Comparison of ENCODE assay signal across 13 cellular contexts in genomic region chr14:86799244-86799647, GRCh38.
DNase-seq lines count a peak whose midpoint lies in the region; ATAC-seq and TF ChIP-seq lines count a peak whose summit lies in the region.
"Had no signal": no experiment of that assay in that cellular context is flagged by ENCODE, and none has a peak within 500 bp of the region (broad histone marks: within the 10 kb centered on the region; RNA-seq: fewer than 3 reads in every experiment).

No MANE protein-coding gene starts in this region.

- H4K20me1 ChIP-seq in mammary epithelial cell (ENCODE audit: insufficient read depth, low read length), result no peaks in the 10 kb centered on the region

- BruUV-seq in mammary epithelial cell (replicated peaks; lab: Mats Ljungman, UMichigan), result no TSS peak
- no TSS peak for BruUV-seq in Caco-2 (replicated peaks; lab: Mats Ljungman, UMichigan)

- no peak overlapping the region for H2AFZ ChIP-seq in mammary epithelial cell (ENCODE audit: low read depth, low read length)

- H3K4me3 ChIP-seq in NB4 (ENCODE audit: low read depth, low read length) (no peak overlapping the region), mammary epithelial cell (replicated peaks in 1 of 3; ENCODE audit: insufficient read depth in 1 of 3, low read depth in 2 of 3, low read length in 3 of 3) (no peak overlapping the region), Caco-2 (ENCODE audit: low read depth, low read length) (no peak overlapping the region)
- H3K4me3 ChIP-seq: dorsolateral prefrontal cortex, upper lobe of left lung had no signal

- H3K9me3 ChIP-seq in mammary epithelial cell (replicated peaks; ENCODE audit: insufficient read depth, low read length), result no peaks in the 10 kb centered on the region
- no peaks in the 10 kb centered on the region for H3K9me3 ChIP-seq in Caco-2
- H3K9me3 ChIP-seq: upper lobe of left lung had no signal

- no peak for TF ChIP-seq POLR2A in NB4 (IDR thresholded peaks at IDR 0.05; ENCODE audit: extremely low read depth, insufficient read length)

- TF ChIP-seq CTCF in NB4 (IDR thresholded peaks at IDR 0.05; ENCODE audit: low read depth, low read length) (no peak), mammary epithelial cell (conservative IDR thresholded peaks at IDR 0.05 in 1 of 2, IDR thresholded peaks at IDR 0.05 in 1 of 2; ENCODE audit: extremely low read depth in 1 of 2, insufficient read depth in 1 of 2, low read depth in 1 of 2, low read length in 2 of 2) (peak; percentile 9 to 39), Caco-2 (IDR thresholded peaks at IDR 0.05; ENCODE audit: insufficient read depth in 1 of 2, low read depth in 1 of 2, low read length in 1 of 2, severe bottlenecking in 1 of 2, unreplicated experiment in 1 of 2) (no peak)

- H3K36me3 ChIP-seq in mammary epithelial cell (ENCODE audit: insufficient read depth, low read length), result no peaks in the 10 kb centered on the region
- no peaks in the 10 kb centered on the region for H3K36me3 ChIP-seq in Caco-2 (ENCODE audit: control insufficient read depth, insufficient read depth, low read length)
- H3K36me3 ChIP-seq: upper lobe of left lung had no signal

- in situ Hi-C loops in Caki2 (cut with HindIII; ENCODE audit: low pct_unique_long_range_greater_than_20kb, low sequenced_read_pairs) (no loop called here), mammary epithelial cell (cut with MboI; ENCODE audit: low sequenced_read_pairs in 2 of 2) (no loop called here)

- H3K4me2 ChIP-seq in mammary epithelial cell (ENCODE audit: insufficient read depth, low read depth, low read length), result peak overlapping the region; percentile 38

- no peaks in the 10 kb centered on the region for H3K27me3 ChIP-seq in mammary epithelial cell (ENCODE audit: insufficient read depth, low read length)
- H3K27me3 ChIP-seq in Caco-2 (replicated peaks; ENCODE audit: control insufficient read depth, insufficient read depth, low read length), result no peaks in the 10 kb centered on the region
- H3K27me3 ChIP-seq: upper lobe of left lung had no signal

- intact Hi-C loops in mammary epithelial cell (cut with micrococcal nuclease), result loop anchor here (2.0 to 10.0 kb wide), 2 partner anchors 20 to 144 kb away; no protein-coding TSS in a partner anchor
- intact Hi-C loops in Caco-2 (cut with micrococcal nuclease; ENCODE audit: unreplicated experiment), result no loop called here

- no peak overlapping the region for H3K9ac ChIP-seq in mammary epithelial cell (ENCODE audit: insufficient read depth, low read length)

- POLR2A ChIA-PET in Caco-2 (lab: Charles Lee), result no interaction called here

- 0% methylated on average over 2 of the region's 2 CpGs for WGBS in mammary epithelial cell (ENCODE audit: low coverage, missing lambda C conversion rate)

- H3K79me2 ChIP-seq in mammary epithelial cell (ENCODE audit: insufficient read depth, low read length), result no peaks in the 10 kb centered on the region

- no peaks in the 10 kb centered on the region for H3K9me3 Mint-ChIP-seq in Caco-2 (ENCODE audit: unreplicated experiment)

- no peaks in the 10 kb centered on the region for H3K36me3 Mint-ChIP-seq in Caco-2 (ENCODE audit: insufficient read depth, unreplicated experiment)

- CTCF ChIA-PET in mammary epithelial cell (lab: Charles Lee; ENCODE audit: low non-redundant PET), result no interaction called here
- CTCF ChIA-PET in Caco-2 (lab: Charles Lee), result no interaction called here

- H3K4me1 ChIP-seq in mammary epithelial cell (ENCODE audit: insufficient read depth, low read length) (peaks cover 16% of the 10 kb centered on the region), Caco-2 (no peaks in the 10 kb centered on the region)
- H3K4me1 ChIP-seq: upper lobe of left lung had no signal

- H3K4me3 Mint-ChIP-seq in Caco-2 (ENCODE audit: unreplicated experiment), result no peak overlapping the region
- H3K4me3 Mint-ChIP-seq: activated T-cell treated with anti-CD3 and anti-CD28 coated beads, Interleukin-2, amount 50 U/mL, for 24 hours had no signal

- peak overlapping the region; percentile 79 for H3K27ac ChIP-seq in mammary epithelial cell (ENCODE audit: insufficient read depth, low read depth, low read length)
- H3K27ac ChIP-seq: dorsolateral prefrontal cortex, upper lobe of left lung had no signal

- no peak for ATAC-seq in GM18868 (IDR thresholded peaks at IDR 0.05; ENCODE audit: unreplicated experiment)
- no peak for ATAC-seq in GM18520 (IDR thresholded peaks at IDR 0.05; ENCODE audit: unreplicated experiment)

- H3K27me3 Mint-ChIP-seq in Caco-2 (ENCODE audit: insufficient read depth, unreplicated experiment), result peaks cover 3% of the 10 kb centered on the region
- H3K27me3 Mint-ChIP-seq: activated T-cell treated with anti-CD3 and anti-CD28 coated beads, Interleukin-2, amount 50 U/mL, for 24 hours had no signal

- H3K27ac Mint-ChIP-seq in Caco-2 (ENCODE audit: unreplicated experiment), result no peak overlapping the region
- H3K27ac Mint-ChIP-seq: activated T-cell treated with anti-CD3 and anti-CD28 coated beads, Interleukin-2, amount 50 U/mL, for 24 hours had no signal

- H3K4me1 Mint-ChIP-seq in Caco-2 (ENCODE audit: low read depth, unreplicated experiment), result no peaks in the 10 kb centered on the region

- dilution Hi-C loops in mammary epithelial cell (cut with HindIII; ENCODE audit: low sequenced_read_pairs), result no loop called here

- peak; percentile 88 for DNase-seq in Caki2 (ENCODE audit: low read depth)
- peak; percentile 8 for DNase-seq in NB4 (ENCODE audit: low read depth)
- DNase-seq in mammary epithelial cell, result peak; percentile 97
- DNase-seq in myocyte (ENCODE audit: low read depth), result peak; percentile 68
- DNase-seq in Caco-2, result no peak
- DNase-seq in activated CD4-positive, alpha-beta T cell treated with anti-CD3 and anti-CD28 coated beads for 48 hours, result no peak
- DNase-seq: activated T-cell treated with anti-CD3 and anti-CD28 coated beads, Interleukin-2, amount 50 U/mL, for 24 hours; dorsolateral prefrontal cortex; GF-D8; midbrain; upper lobe of left lung had no signal

Comparison
In these comparisons a context has a peak if more than half of its experiments do, and no peak if none do; other contexts are left out.
1. DNase-seq: peak in Caki2 (single experiment), NB4 (single experiment), mammary epithelial cell (single experiment) and myocyte (single experiment); none in Caco-2 (0 of 2) and activated CD4-positive, alpha-beta T cell treated with anti-CD3 and anti-CD28 coated beads for 48 hours (single experiment).
2. CTCF ChIP-seq: peak in mammary epithelial cell (2 of 2); none in NB4 (single experiment) and Caco-2 (0 of 2).